16 cellular contexts compared by ENCODE assay signal in the genomic region with DNA sequence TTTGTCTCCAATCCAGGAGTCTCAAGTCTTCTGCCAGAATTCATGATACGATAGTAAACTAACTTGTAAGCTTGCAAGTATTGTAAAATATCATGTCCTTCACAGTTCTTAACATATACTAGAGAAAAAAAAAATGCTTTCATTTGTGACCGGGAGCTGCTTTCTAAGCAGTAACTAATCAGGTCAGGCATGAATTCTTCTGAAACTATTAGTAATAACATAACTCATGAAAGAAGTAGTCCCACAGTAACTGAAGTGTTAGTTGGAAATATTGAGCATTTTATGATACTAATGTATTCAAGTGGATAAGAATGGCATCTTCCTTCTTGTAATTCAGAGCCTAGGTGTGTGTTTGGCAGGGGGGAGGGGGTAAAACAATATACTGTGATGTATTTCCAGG.
DNase-seq lines count a peak whose midpoint lies in the region; ATAC-seq, FAIRE-seq and TF ChIP-seq lines count a peak whose summit lies in the region.
"Had no signal": no experiment of that assay in that cellular context is flagged by ENCODE, and none has a peak within 500 bp of the region (broad histone marks: within the 10 kb centered on the region; RNA-seq: fewer than 3 reads in every experiment).

No MANE protein-coding gene starts in this region.

- H3K36me3 Mint-ChIP-seq in CD8-positive, alpha-beta memory T cell: no peaks in the 10 kb centered on the region

- DNase-seq in superior temporal gyrus (ENCODE audit: extremely low spot score) (no peak), kidney tubule cell (ENCODE audit: low spot score) (no peak), GM12891 (ENCODE audit: insufficient read length, low spot score) (no peak)
- DNase-seq in CD8-positive, alpha-beta memory T cell: no peak
- DNase-seq: Caco-2, GOT3, IMR-90, NCI-H1417, NCI-H2029 treated with DMSO at 0.1 percent for 48 hours, NCI-H524 had no signal

- TF ChIP-seq POLR2A in GM12891 (IDR thresholded peaks at IDR 0.05; ENCODE audit: low read depth, low read length): no peak

- H3K4me1 Mint-ChIP-seq in CD8-positive, alpha-beta memory T cell: no peaks in the 10 kb centered on the region

- no peak overlapping the region for H3K4me3 Mint-ChIP-seq in CD8-positive, alpha-beta memory T cell

- H3K36me3 ChIP-seq in CD8-positive, alpha-beta memory T cell (ENCODE audit: insufficient read depth, low read length): no peaks in the 10 kb centered on the region

- POLR2A ChIA-PET in CD8-positive, alpha-beta memory T cell (lab: Charles Lee): no interaction called here

- H3K27me3 ChIP-seq in CD8-positive, alpha-beta memory T cell (ENCODE audit: insufficient read depth, low read length, poor library complexity, severe bottlenecking): no peaks in the 10 kb centered on the region

- H3K4me3 ChIP-seq in CD8-positive, alpha-beta memory T cell (ENCODE audit: low read length): no peak overlapping the region
- H3K4me3 ChIP-seq: A549 had no signal

- peaks cover 0 to 18% (median 4%) of the 10 kb centered on the region in 5 donors for H3K9me3 Mint-ChIP-seq in CD8-positive, alpha-beta memory T cell

- CTCF ChIA-PET in CD8-positive, alpha-beta memory T cell (lab: Charles Lee): no interaction called here

- H3K27ac ChIP-seq in CD8-positive, alpha-beta memory T cell (ENCODE audit: low read depth, low read length): no peak overlapping the region
- H3K27ac ChIP-seq: A549, C4-2B had no signal

- H3K9me3 ChIP-seq in CD8-positive, alpha-beta memory T cell (ENCODE audit: low read length): no peaks in the 10 kb centered on the region
- H3K9me3 ChIP-seq: A549, Caco-2 had no signal

- H3K4me1 ChIP-seq in CD8-positive, alpha-beta memory T cell (ENCODE audit: insufficient read depth, low read length): no peaks in the 10 kb centered on the region
- H3K4me1 ChIP-seq: A549, Caco-2 had no signal

- no peaks in the 10 kb centered on the region for H3K27me3 Mint-ChIP-seq in CD8-positive, alpha-beta memory T cell

- no peak for FAIRE-seq in GM12891 (lab: Jason Lieb, UNC)
- FAIRE-seq: A549 had no signal

- H3K27ac Mint-ChIP-seq in CD8-positive, alpha-beta memory T cell: no peak overlapping the region

- ATAC-seq in GM18511 (IDR thresholded peaks at IDR 0.05; ENCODE audit: unreplicated experiment) (peak; percentile 89), GM21576 (IDR thresholded peaks at IDR 0.05; ENCODE audit: unreplicated experiment) (peak; percentile 52), HG02973 (IDR thresholded peaks at IDR 0.05; ENCODE audit: unreplicated experiment) (peak; percentile 60), HG03521 (IDR thresholded peaks at IDR 0.05; ENCODE audit: unreplicated experiment) (peak; percentile 65)
- ATAC-seq: A549 had no signal

TF ChIP-seq in GM12891, 5 proteins besides CTCF, POLR2A, EP300 and RAD21:
- TF ChIP-seq POLR2AphosphoS5 (IDR thresholded peaks at IDR 0.05; ENCODE audit: low read depth, low read length) (no peak), POU2F2 (IDR thresholded peaks at IDR 0.05; ENCODE audit: low read depth, low read length) (no peak), TAF1 (IDR thresholded peaks at IDR 0.05; ENCODE audit: low read depth, low read length) (no peak)
